33 cellular contexts compared by ENCODE assay signal in genomic region chr18:8431036-8431435, GRCh38.
"Had no signal": no experiment of that assay in that cellular context is flagged by ENCODE, and none has a peak within 500 bp of the region (broad histone marks: within the 10 kb centered on the region; RNA-seq: fewer than 3 reads in every experiment).

No MANE protein-coding gene starts in this region.

- FAIRE-seq: frontal cortex had no signal

- H3K27me3 Mint-ChIP-seq: activated CD8-positive, alpha-beta T cell treated with anti-CD3 and anti-CD28 coated beads for 36 hours; activated naive CD4-positive, alpha-beta T cell treated with anti-CD3 and anti-CD28 coated beads, Interleukin-2, amount 10 ng/mL, durations not matched to agents 7 days and 5 days; activated naive CD8-positive, alpha-beta T cell treated with anti-CD3 and anti-CD28 coated beads, Interleukin-2, amount 10 ng/mL, durations not matched to agents 7 days and 5 days; activated T-cell treated with anti-CD3 and anti-CD28 coated beads, Interleukin-2, amount 50 U/mL, for 24 hours; central memory CD8-positive, alpha-beta T cell; dendritic cell treated with granulocyte-macrophage colony-stimulating factor and Interleukin-4, amounts not matched to agents 40 ng/mL and 50 ng/mL, for 4 days; T-helper 17 cell had no signal

- H3K27ac ChIP-seq: ascending aorta, breast epithelium, coronary artery, dorsolateral prefrontal cortex, WERI-Rb-1 had no signal

- DNase-seq: activated B cell treated with CpG ODN at 0.5 μM for 24 hours; activated CD4-positive, alpha-beta T cell treated with anti-CD3 and anti-CD28 coated beads for 48 hours; activated CD4-positive, alpha-beta T cell treated with anti-CD3 and anti-CD28 coated beads, Interleukin-2, amount 50 U/mL, for 1 hour; activated CD4-positive, alpha-beta T cell treated with anti-CD3 and anti-CD28 coated beads, Interleukin-2, amount 50 U/mL, for 48 hours; activated CD8-positive, alpha-beta memory T cell treated with anti-CD3 and anti-CD28 coated beads for 24 hours; activated CD8-positive, alpha-beta memory T cell treated with anti-CD3 and anti-CD28 coated beads, Interleukin-2, amount 50 U/mL, for 4 hours; activated CD8-positive, alpha-beta T cell treated with anti-CD3 and anti-CD28 coated beads for 36 hours; activated gamma-delta T cell; activated naive CD4-positive, alpha-beta T cell; activated naive CD4-positive, alpha-beta T cell treated with anti-CD3 and anti-CD28 coated beads, Interleukin-2, amount 10 ng/mL, durations not matched to agents 7 days and 5 days; activated naive CD8-positive, alpha-beta T cell treated with anti-CD3 and anti-CD28 coated beads, Interleukin-2, amount 10 ng/mL, durations not matched to agents 7 days and 5 days; activated T-cell treated with anti-CD3 and anti-CD28 coated beads for 4 hours; activated T-cell treated with anti-CD3 and anti-CD28 coated beads, Interleukin-2, amount 50 U/mL, for 24 hours; activated T-cell treated with anti-CD3 and anti-CD28 coated beads, Interleukin-2, amount 50 U/mL, for 72 hours; dorsolateral prefrontal cortex; effector memory CD4-positive, alpha-beta T cell; endodermal cell; foreskin fibroblast; head of caudate nucleus; T-helper 17 cell; T1000; WERI-Rb-1 had no signal

- H3K9me3 Mint-ChIP-seq: activated naive CD4-positive, alpha-beta T cell treated with anti-CD3 and anti-CD28 coated beads, Interleukin-2, amount 10 ng/mL, durations not matched to agents 7 days and 5 days; activated T-cell treated with anti-CD3 and anti-CD28 coated beads, Interleukin-2, amount 50 U/mL, for 24 hours; activated T-cell treated with anti-CD3 and anti-CD28 coated beads, Interleukin-2, amount 50 U/mL, for 72 hours; central memory CD8-positive, alpha-beta T cell; dendritic cell treated with granulocyte-macrophage colony-stimulating factor and Interleukin-4, amounts not matched to agents 40 ng/mL and 50 ng/mL, for 4 days; endodermal cell; T-helper 2 cell treated with Interferon-gamma antibody and Interleukin-4, amounts not matched to agents 5 μg/mL and 100 μg/mL, for 36 hours had no signal

- H3K4me3 ChIP-seq: ascending aorta, breast epithelium, coronary artery, dorsolateral prefrontal cortex had no signal

- ATAC-seq: activated CD4-positive, CD25-positive, alpha-beta regulatory T cell treated with anti-CD3 and anti-CD28 coated beads, Interleukin-2, amount 50 U/mL, for 24 hours; activated CD8-positive, alpha-beta T cell treated with anti-CD3 and anti-CD28 coated beads for 36 hours; activated naive CD4-positive, alpha-beta T cell treated with anti-CD3 and anti-CD28 coated beads, Interleukin-2, amount 50 U/mL, for 72 hours; activated T-cell treated with anti-CD3 and anti-CD28 coated beads, Interleukin-2, amount 50 U/mL, for 72 hours; esophagus mucosa; T-helper 17 cell had no signal

- H3K4me1 Mint-ChIP-seq: activated B cell treated with CpG ODN at 0.5 μM for 24 hours; activated naive CD4-positive, alpha-beta T cell treated with anti-CD3 and anti-CD28 coated beads, Interleukin-2, amount 10 ng/mL, durations not matched to agents 7 days and 5 days; activated naive CD8-positive, alpha-beta T cell treated with anti-CD3 and anti-CD28 coated beads, Interleukin-2, amount 10 ng/mL, durations not matched to agents 7 days and 5 days; central memory CD8-positive, alpha-beta T cell; endodermal cell; T-helper 17 cell had no signal

- H3K9me3 ChIP-seq: ascending aorta, breast epithelium had no signal

- H3K36me3 ChIP-seq: ascending aorta, breast epithelium, WERI-Rb-1 had no signal

- H3K36me3 Mint-ChIP-seq: activated naive CD4-positive, alpha-beta T cell treated with anti-CD3 and anti-CD28 coated beads, Interleukin-2, amount 10 ng/mL, durations not matched to agents 7 days and 5 days; activated naive CD4-positive, alpha-beta T cell treated with anti-CD3 and anti-CD28 coated beads, Interleukin-2, amount 50 U/mL, for 72 hours; activated naive CD8-positive, alpha-beta T cell treated with anti-CD3 and anti-CD28 coated beads, Interleukin-2, amount 10 ng/mL, durations not matched to agents 7 days and 5 days; brain had no signal

- H3K4me3 Mint-ChIP-seq: activated B cell treated with CpG ODN at 0.5 μM for 24 hours; activated CD8-positive, alpha-beta T cell treated with anti-CD3 and anti-CD28 coated beads for 36 hours; activated naive CD4-positive, alpha-beta T cell treated with anti-CD3 and anti-CD28 coated beads, Interleukin-2, amount 10 ng/mL, durations not matched to agents 7 days and 5 days; activated naive CD8-positive, alpha-beta T cell treated with anti-CD3 and anti-CD28 coated beads, Interleukin-2, amount 10 ng/mL, durations not matched to agents 7 days and 5 days; activated T-cell treated with anti-CD3 and anti-CD28 coated beads, Interleukin-2, amount 50 U/mL, for 24 hours; activated T-cell treated with anti-CD3 and anti-CD28 coated beads, Interleukin-2, amount 50 U/mL, for 72 hours; brain; central memory CD8-positive, alpha-beta T cell; dendritic cell treated with granulocyte-macrophage colony-stimulating factor and Interleukin-4, amounts not matched to agents 40 ng/mL and 50 ng/mL, for 4 days; endodermal cell; T-helper 17 cell; T-helper 2 cell treated with Interferon-gamma antibody and Interleukin-4, amounts not matched to agents 5 μg/mL and 100 μg/mL, for 36 hours had no signal

- H3K27ac Mint-ChIP-seq: activated B cell treated with CpG ODN at 0.5 μM for 24 hours; activated CD8-positive, alpha-beta T cell treated with anti-CD3 and anti-CD28 coated beads for 36 hours; activated naive CD4-positive, alpha-beta T cell treated with anti-CD3 and anti-CD28 coated beads, Interleukin-2, amount 10 ng/mL, durations not matched to agents 7 days and 5 days; activated naive CD8-positive, alpha-beta T cell treated with anti-CD3 and anti-CD28 coated beads, Interleukin-2, amount 10 ng/mL, durations not matched to agents 7 days and 5 days; activated T-cell treated with anti-CD3 and anti-CD28 coated beads, Interleukin-2, amount 50 U/mL, for 24 hours; activated T-cell treated with anti-CD3 and anti-CD28 coated beads, Interleukin-2, amount 50 U/mL, for 72 hours; brain; dendritic cell treated with granulocyte-macrophage colony-stimulating factor and Interleukin-4, amounts not matched to agents 40 ng/mL and 50 ng/mL, for 4 days; endodermal cell; T-helper 17 cell; T-helper 2 cell treated with Interferon-gamma antibody and Interleukin-4, amounts not matched to agents 5 μg/mL and 100 μg/mL, for 36 hours had no signal

- H3K27me3 ChIP-seq: ascending aorta, breast epithelium, dorsolateral prefrontal cortex had no signal

- H3K4me1 ChIP-seq: ascending aorta, breast epithelium had no signal
